ENCODE assay signal across 16 cellular contexts in genomic region chr11:35250631-35251030, GRCh38.
DNase-seq lines count a peak whose midpoint lies in the region; ATAC-seq and TF ChIP-seq lines count a peak whose summit lies in the region.
"Had no signal": no experiment of that assay in that cellular context is flagged by ENCODE, and none has a peak within 500 bp of the region (broad histone marks: within the 10 kb centered on the region; RNA-seq: fewer than 3 reads in every experiment).

No MANE protein-coding gene starts in this region.

- TF ChIP-seq POLR2A in esophagus muscularis mucosa (IDR thresholded peaks at IDR 0.05; ENCODE audit: low read depth), result no peak
- no peak for TF ChIP-seq POLR2A in uterus (IDR thresholded peaks at IDR 0.05)

- peaks cover 5% of the 10 kb centered on the region for H3K9me3 ChIP-seq in CD4-positive, alpha-beta T cell (ENCODE audit: control insufficient read depth, low read length)
- no peaks in the 10 kb centered on the region for H3K9me3 ChIP-seq in esophagus muscularis mucosa
- no peaks in the 10 kb centered on the region for H3K9me3 ChIP-seq in uterus

- CTCF ChIA-PET in CD4-positive, alpha-beta T cell (lab: Charles Lee), result no interaction called here

- H3K36me3 Mint-ChIP-seq in CD4-positive, alpha-beta T cell (ENCODE audit: low read depth), result peaks cover 25% of the 10 kb centered on the region
- H3K36me3 Mint-ChIP-seq: CD4-positive, CD25-positive, alpha-beta regulatory T cell had no signal

- peak overlapping the region; percentile 29 for H3K27ac Mint-ChIP-seq in CD4-positive, alpha-beta T cell
- H3K27ac Mint-ChIP-seq: H9 had no signal

- H3K4me3 Mint-ChIP-seq in CD4-positive, alpha-beta T cell, result no peak overlapping the region
- H3K4me3 Mint-ChIP-seq: CD4-positive, CD25-positive, alpha-beta regulatory T cell; H9 had no signal

- POLR2A ChIA-PET in CD4-positive, alpha-beta T cell (lab: Charles Lee), result interaction anchor here (1.2 kb wide), 1 partner anchor 15 kb away, joined by 4 read pairs; no protein-coding TSS in a partner anchor

- H3K36me3 ChIP-seq in esophagus muscularis mucosa, result no peaks in the 10 kb centered on the region
- no peaks in the 10 kb centered on the region for H3K36me3 ChIP-seq in uterus

- H3K27me3 ChIP-seq in CD4-positive, alpha-beta T cell (ENCODE audit: control insufficient read depth, insufficient read depth, low read length), result no peaks in the 10 kb centered on the region
- H3K27me3 ChIP-seq in esophagus muscularis mucosa (no peaks in the 10 kb centered on the region), uterus (no peaks in the 10 kb centered on the region)

- no peak overlapping the region for H3K27ac ChIP-seq in CD4-positive, alpha-beta T cell (ENCODE audit: low read depth, low read length)
- H3K27ac ChIP-seq in esophagus muscularis mucosa (replicated peaks in 1 of 4), result peak overlapping the region in 3 of 4 donors; percentile 13 to 40 (median 24)
- no peak overlapping the region for H3K27ac ChIP-seq in uterus
- H3K27ac ChIP-seq: KMS-11, SK-N-MC had no signal

- no peak for ATAC-seq in CD4-positive, alpha-beta T cell (ENCODE audit: poor library complexity)
- no peak for ATAC-seq in sciatic nerve

- peaks cover 26% of the 10 kb centered on the region for H3K4me1 Mint-ChIP-seq in CD4-positive, alpha-beta T cell (ENCODE audit: low read depth)
- H3K4me1 Mint-ChIP-seq: H9 had no signal

- peaks cover 13 to 60% (median 55%) of the 10 kb centered on the region in 4 donors for H3K4me1 ChIP-seq in esophagus muscularis mucosa
- peaks cover 0 to 10% of the 10 kb centered on the region in 2 donors for H3K4me1 ChIP-seq in uterus

- H3K4me3 ChIP-seq in esophagus muscularis mucosa (no peak overlapping the region), uterus (no peak overlapping the region)
- H3K4me3 ChIP-seq: SK-N-MC had no signal

- intact Hi-C loops in CD4-positive, alpha-beta T cell (cut with DNase I, micrococcal nuclease), result no loop called here
- intact Hi-C loops in esophagus muscularis mucosa (cut with DNase I) (loop anchor here (5.0 kb wide), 2 partner anchors 112 to 163 kb away; no protein-coding TSS in a partner anchor), sciatic nerve (cut with DNase I) (no loop called here), uterus (cut with DNase I; ENCODE audit: low total_unique reads) (no loop called here)

- TF ChIP-seq EP300 in esophagus muscularis mucosa (IDR thresholded peaks at IDR 0.05), result no peak

- no peaks in the 10 kb centered on the region for H3K27me3 Mint-ChIP-seq in CD4-positive, alpha-beta T cell

- peaks cover 7% of the 10 kb centered on the region for H3K9me3 Mint-ChIP-seq in CD4-positive, alpha-beta T cell
- H3K9me3 Mint-ChIP-seq: H9 had no signal

- DNase-seq in Ammon's horn (ENCODE audit: low spot score), result peak; percentile 16
- no peak for DNase-seq in CD4-positive, alpha-beta T cell
- DNase-seq in NOMO-1 treated with DMSO at 0.1 percent for 48 hours (lab: John Stamatoyannopoulos, UW; ENCODE audit: unreplicated experiment), result peak; percentile 16
- no peak for DNase-seq in esophagus muscularis mucosa (ENCODE audit: extremely low spot score)
- DNase-seq in sciatic nerve (ENCODE audit: low spot score), result no peak
- no peak for DNase-seq in uterus
- DNase-seq in SIG-M5 treated with dmso at 0.1 percent for 504 hours (lab: John Stamatoyannopoulos, UW; ENCODE audit: unreplicated experiment), result no peak
- DNase-seq: Calu3; CD4-positive, CD25-positive, alpha-beta regulatory T cell; DMS79; H9; MM.1S; NCI-H1417; NCI-H187 treated with DMSO at 0.1 percent for 48 hours had no signal

- no peak for TF ChIP-seq CTCF in CD4-positive, alpha-beta T cell (IDR thresholded peaks at IDR 0.05)
- TF ChIP-seq CTCF in esophagus muscularis mucosa (IDR thresholded peaks at IDR 0.05) (no peak), uterus (IDR thresholded peaks at IDR 0.05) (no peak)

Comparison
In these comparisons a context has a peak if more than half of its experiments do, and no peak if none do; other contexts are left out.
1. DNase-seq: peak in Ammon's horn (single experiment) and NOMO-1 treated with DMSO at 0.1 percent for 48 hours (single experiment); none in CD4-positive, alpha-beta T cell (0 of 10), esophagus muscularis mucosa (single experiment), sciatic nerve (single experiment), uterus (0 of 2) and SIG-M5 treated with dmso at 0.1 percent for 504 hours (single experiment).
2. H3K27ac ChIP-seq: peak in esophagus muscularis mucosa (3 of 4); none in CD4-positive, alpha-beta T cell (single experiment) and uterus (0 of 2).